In the genomic region with DNA sequence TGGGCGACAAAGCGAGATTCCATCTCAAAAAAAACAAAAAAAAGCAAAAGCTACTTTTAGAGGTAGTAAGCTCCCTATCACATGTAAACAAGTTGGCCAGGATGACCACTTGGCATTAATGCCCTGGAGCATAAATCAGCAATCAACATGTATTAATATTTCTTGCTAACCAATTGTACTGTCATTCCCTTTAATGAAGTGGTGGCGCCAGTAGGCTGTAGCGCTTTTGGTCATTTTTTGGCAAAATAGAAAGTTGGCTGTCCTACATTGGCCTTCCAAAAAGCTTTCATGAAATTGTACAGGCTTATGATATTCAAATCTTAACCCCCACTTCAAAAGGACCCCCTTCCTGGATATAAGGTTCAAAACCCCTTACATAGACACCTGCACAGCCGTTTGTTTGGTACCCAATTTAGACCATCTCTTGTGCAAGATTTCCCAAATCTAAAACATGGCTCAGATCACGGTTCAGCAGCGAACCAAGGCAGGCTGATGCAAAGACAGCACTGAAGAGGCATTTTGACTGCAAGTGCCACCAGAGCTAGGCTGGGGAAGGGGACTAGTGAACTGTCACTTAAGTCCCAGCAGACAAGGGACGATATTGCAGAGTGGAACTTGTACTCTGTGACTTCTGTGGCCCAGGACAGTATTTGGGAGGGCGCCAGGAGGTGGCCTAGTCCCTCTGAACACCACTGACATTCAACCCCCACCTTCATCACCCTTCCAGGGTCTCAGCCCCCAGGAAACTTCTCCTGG, we compare ENCODE assay signal across 19 cellular contexts. TPM values are rescaled to one million over a fixed set of nuclear protein-coding genes. Genes with fewer than 3 reads are reported as not detected.
DNase-seq lines count a peak whose midpoint lies in the region; ATAC-seq, FAIRE-seq and TF ChIP-seq lines count a peak whose summit lies in the region.
"Had no signal": no experiment of that assay in that cellular context is flagged by ENCODE, and none has a peak within 500 bp of the region (broad histone marks: within the 10 kb centered on the region; RNA-seq: fewer than 3 reads in every experiment).

No MANE protein-coding gene starts in this region.

- H2AK5ac ChIP-seq in IMR-90 (ENCODE audit: low read depth, low read length) = peak overlapping the region; percentile 68

- DNase-seq in CD14-positive monocyte (ENCODE audit: low spot score) (peak; percentile 28), IMR-90 (no peak), K562 (ENCODE audit: extremely low read depth in 1 of 4, low spot score in 3 of 4) (no peak), mesenteric fat pad (ENCODE audit: low spot score) (peak; percentile 53), dedifferentiated amniotic fluid mesenchymal stem cell (ENCODE audit: extremely low spot score) (no peak), cortex of kidney (lab: John Stamatoyannopoulos, UW) (no peak)
- DNase-seq: activated CD4-positive, alpha-beta memory T cell treated with anti-CD3 and anti-CD28 coated beads for 36 hours; activated T-cell treated with anti-CD3 and anti-CD28 coated beads, Interleukin-2, amount 50 U/mL, for 24 hours; central memory CD4-positive, alpha-beta T cell; foreskin fibroblast; GOT3; Karpas-422; NCI-H1436; stimulated activated CD4-positive, alpha-beta T cell treated with anti-CD3 and anti-CD28 coated beads, Interleukin-4, amount 100 ng/mL, for 1 hour; T-helper 1 cell had no signal

- no peak for FAIRE-seq in K562 (lab: Jason Lieb, UNC)

- no peak overlapping the region for H3K4ac ChIP-seq in IMR-90 (ENCODE audit: low read depth, low read length)

- H3K36me3 Mint-ChIP-seq in CD14-positive monocyte = peaks cover 25 to 39% of the 10 kb centered on the region in 2 donors

- TF ChIP-seq POLR2A in IMR-90 (IDR thresholded peaks at IDR 0.05; ENCODE audit: low read depth, low read length) (no peak; the same call in 1 of the 2 replicates), K562 (conservative IDR thresholded peaks at IDR 0.05) (no peak)

- no peak overlapping the region for H2BK5ac ChIP-seq in IMR-90 (ENCODE audit: low read depth, low read length, poor library complexity, severe bottlenecking)

- TF ChIP-seq EP300 in K562 (IDR thresholded peaks at IDR 0.05; ENCODE audit: low read length) = no peak

- BruUV-seq in IMR-90 (replicated peaks; lab: Mats Ljungman, UMichigan) (no TSS peak), K562 (replicated peaks; lab: Mats Ljungman, UMichigan) (no TSS peak)

- H3K36me3 ChIP-seq in IMR-90 (ENCODE audit: control insufficient read depth, insufficient read depth, low read length) (peaks cover 25% of the 10 kb centered on the region), K562 (ENCODE audit: control insufficient read depth, insufficient read depth, low read length) (no peaks in the 10 kb centered on the region; the same call in 2 of the 3 replicates)
- H3K36me3 ChIP-seq: ovary had no signal

- dilution Hi-C loops in IMR-90 (cut with HindIII; ENCODE audit: low sequenced_read_pairs, unreplicated experiment) = no loop called here

- peaks cover 13 to 69% of the 10 kb centered on the region in 2 experiments; a peak in 3 of 4 replicates for H3K79me1 ChIP-seq in IMR-90 (ENCODE audit: low read depth in 1 of 2, low read length in 2 of 2)

- H3K27me3 ChIP-seq in IMR-90 (ENCODE audit: control insufficient read depth, insufficient read depth, low read length) (no peaks in the 10 kb centered on the region), K562 (ENCODE audit: control insufficient read depth in 2 of 2, insufficient read depth in 2 of 2, low read length in 2 of 2) (no peaks in the 10 kb centered on the region)
- H3K27me3 ChIP-seq: ovary had no signal

- ATAC-seq in IMR-90 (ENCODE audit: low read depth) = no peak
- ATAC-seq in K562 = no peak
- ATAC-seq in GM18870 (IDR thresholded peaks at IDR 0.05; ENCODE audit: unreplicated experiment) = no peak
- no peak for ATAC-seq in GM21528 (IDR thresholded peaks at IDR 0.05; ENCODE audit: low FRiP score, unreplicated experiment)

- no peak overlapping the region for H2AK9ac ChIP-seq in IMR-90 (replicated peaks; ENCODE audit: low read depth, low read length, poor library complexity)

- no peak overlapping the region for H2BK120ac ChIP-seq in IMR-90 (ENCODE audit: low read depth, low read length)

- CTCF ChIA-PET in IMR-90 (lab: Yijun Ruan, JAX) (no interaction called here), K562 (lab: Yijun Ruan, JAX; ENCODE audit: low intra/inter-chr PET ratio) (no interaction called here)

- no peak for TF ChIP-seq RAD21 in IMR-90 (IDR thresholded peaks at IDR 0.05; ENCODE audit: low read length)
- no peak for TF ChIP-seq RAD21 in K562 (CRISPR knock-in tag; conservative IDR thresholded peaks at IDR 0.05 in 1 of 2, IDR thresholded peaks at IDR 0.05 in 1 of 2)

- H3K4me1 Mint-ChIP-seq in CD14-positive monocyte = peaks cover 68% of the 10 kb centered on the region

- H3K4me3 ChIP-seq in IMR-90 (ENCODE audit: insufficient read depth, low read depth, low read length) = no peak overlapping the region
- no peak overlapping the region for H3K4me3 ChIP-seq in K562
- H3K4me3 ChIP-seq: ovary had no signal

- H3K23ac ChIP-seq in IMR-90 (ENCODE audit: low read depth, low read length) = no peak overlapping the region

- no peak overlapping the region for H3K18ac ChIP-seq in IMR-90 (ENCODE audit: low read depth, low read length)

- no peaks in the 10 kb centered on the region for H3K9me3 ChIP-seq in IMR-90 (ENCODE audit: control insufficient read depth, insufficient read depth, low read length)
- H3K9me3 ChIP-seq in K562 (replicated peaks; ENCODE audit: control insufficient read depth, insufficient read depth, low read depth, low read length) = no peaks in the 10 kb centered on the region
- H3K9me3 ChIP-seq: ovary had no signal

- H3K4me2 ChIP-seq in IMR-90 (ENCODE audit: low read depth, low read length) (no peak overlapping the region), K562 (ENCODE audit: insufficient read depth, low read length) (no peak overlapping the region)

- H3K9ac ChIP-seq in IMR-90 (ENCODE audit: low read depth, low read length) (no peak overlapping the region), K562 (ENCODE audit: insufficient read depth in 1 of 2, low read depth in 2 of 2, low read length in 2 of 2) (no peak overlapping the region)

- WGBS in IMR-90 (ENCODE audit: extremely low coverage in 2 of 2, insufficient read length in 1 of 2), 2 experiments = 100% methylated on average over 1 of the region's 9 CpGs; no CpG with 5 or more reads in 1 of the 2 experiments
- whole genome bisulfite sequencing in K562 (ENCODE audit: insufficient coverage, low coverage, missing lambda C conversion rate) = 75% methylated on average over 9 of the region's 9 CpGs

- H4K8ac ChIP-seq in IMR-90 (ENCODE audit: low read depth in 2 of 2, low read length in 2 of 2) = no peak overlapping the region; a peak in 1 of 4 replicates

- H3K9me1 ChIP-seq in IMR-90 (ENCODE audit: insufficient read depth, low read length) (peaks cover 25% of the 10 kb centered on the region), K562 (ENCODE audit: control insufficient read depth, insufficient read depth, low read length) (no peaks in the 10 kb centered on the region)

- peaks cover 36% of the 10 kb centered on the region for H4K20me1 ChIP-seq in IMR-90 (ENCODE audit: insufficient read depth, low read length)
- H4K20me1 ChIP-seq in K562 (replicated peaks; ENCODE audit: control insufficient read depth, insufficient read depth, low read length) = no peaks in the 10 kb centered on the region

- H3K27ac ChIP-seq in IMR-90 (ENCODE audit: insufficient read depth, low read length) (no peak overlapping the region), K562 (ENCODE audit: extremely low read depth, low read depth, low read length) (no peak overlapping the region)
- H3K27ac ChIP-seq: ovary, VCaP had no signal

- no peak for TF ChIP-seq CTCF in CD14-positive monocyte (IDR thresholded peaks at IDR 0.05)
- no peak for TF ChIP-seq CTCF in IMR-90 (conservative IDR thresholded peaks at IDR 0.05; ENCODE audit: low read depth, low read length)
- TF ChIP-seq CTCF in K562 (IDR thresholded peaks at IDR 0.05 in 2 of 3, conservative IDR thresholded peaks at IDR 0.05 in 1 of 3; ENCODE audit: insufficient read depth in 2 of 3, low read depth in 1 of 3, low read length in 3 of 3) = no peak

- no peak overlapping the region for H2BK15ac ChIP-seq in IMR-90 (ENCODE audit: low read depth, low read length)

- H3K56ac ChIP-seq in IMR-90 (ENCODE audit: extremely low read depth, insufficient read depth, low read length) = no peak overlapping the region

- no peak overlapping the region for H4K5ac ChIP-seq in IMR-90 (ENCODE audit: low read depth, low read length)

- H3K27me3 Mint-ChIP-seq in CD14-positive monocyte (ENCODE audit: low read depth in 3 of 3) = peaks cover 0 to 10% (median 10%) of the 10 kb centered on the region in 3 donors
- H3K27me3 Mint-ChIP-seq: activated CD4-positive, alpha-beta memory T cell treated with anti-CD3 and anti-CD28 coated beads for 36 hours; activated T-cell treated with anti-CD3 and anti-CD28 coated beads, Interleukin-2, amount 50 U/mL, for 24 hours had no signal

- in situ Hi-C loops in IMR-90 (cut with MboI; ENCODE audit: low sequenced_read_pairs) = no loop called here
- in situ Hi-C loops in K562 (cut with MboI) = no loop called here

- no peak overlapping the region for H4K91ac ChIP-seq in IMR-90 (ENCODE audit: insufficient read depth, low read depth, low read length)

- H3K4me3 Mint-ChIP-seq in CD14-positive monocyte = no peak overlapping the region
- H3K4me3 Mint-ChIP-seq: activated CD4-positive, alpha-beta memory T cell treated with anti-CD3 and anti-CD28 coated beads for 36 hours; activated T-cell treated with anti-CD3 and anti-CD28 coated beads, Interleukin-2, amount 50 U/mL, for 24 hours had no signal

- POLR2A ChIA-PET in IMR-90 (lab: Charles Lee; ENCODE audit: unreplicated experiment) (no interaction called here), K562 (lab: Yijun Ruan, JAX) (interaction anchor here (0.6 to 0.9 kb wide), 4 partner anchors 10 to 608 kb away, joined by 3 to 5 read pairs (median 3); no protein-coding TSS in a partner anchor)

- no peak overlapping the region for H2BK20ac ChIP-seq in IMR-90 (ENCODE audit: low read depth, low read length)

- no peaks in the 10 kb centered on the region for H3K79me2 ChIP-seq in K562 (ENCODE audit: control insufficient read depth, insufficient read depth, low read length)

- H3K9me3 Mint-ChIP-seq in CD14-positive monocyte = peaks cover 0 to 3% (median under 1%) of the 10 kb centered on the region in 7 donors
- H3K9me3 Mint-ChIP-seq: activated CD4-positive, alpha-beta memory T cell treated with anti-CD3 and anti-CD28 coated beads for 36 hours; activated T-cell treated with anti-CD3 and anti-CD28 coated beads, Interleukin-2, amount 50 U/mL, for 24 hours had no signal

- peaks cover 25% of the 10 kb centered on the region for H3K4me1 ChIP-seq in IMR-90 (ENCODE audit: control insufficient read depth, insufficient read depth, low read length)
- peaks cover 28 to 34% of the 10 kb centered on the region in 2 experiments for H3K4me1 ChIP-seq in K562 (replicated peaks in 1 of 2; ENCODE audit: control insufficient read depth in 2 of 2, insufficient read depth in 2 of 2, low read length in 2 of 2)

- no peak overlapping the region; the same call in 1 of the 2 replicates for H3K14ac ChIP-seq in IMR-90 (replicated peaks; ENCODE audit: low read depth, low read length)

- H3K27ac Mint-ChIP-seq in CD14-positive monocyte = peak overlapping the region in 2 of 7 donors; percentile 4 to 20
- H3K27ac Mint-ChIP-seq: activated CD4-positive, alpha-beta memory T cell treated with anti-CD3 and anti-CD28 coated beads for 36 hours; activated T-cell treated with anti-CD3 and anti-CD28 coated beads, Interleukin-2, amount 50 U/mL, for 24 hours had no signal

- intact Hi-C loops in CD14-positive monocyte (cut with micrococcal nuclease) (no loop called here), IMR-90 (cut with micrococcal nuclease) (no loop called here), K562 (cut with micrococcal nuclease) (no loop called here)

- H2AFZ ChIP-seq in IMR-90 (replicated peaks; ENCODE audit: low read length, poor library complexity) = no peak overlapping the region
- H2AFZ ChIP-seq in K562 (ENCODE audit: low read depth, low read length) = no peak overlapping the region

RNA-seq across cellular contexts. Expression of gene SMAD7, which starts 31.9 kb away (rescaled TPM):
- polyA plus RNA-seq in CD14-positive monocyte (1 to 10 TPM; 1.4 to 1.5 TPM), IMR-90 (2012; rRNA removed) (17.6 and 17.9 TPM in 2 replicates), K562 (2011; rRNA removed) (1.8 TPM in 2 replicates), K562 (2014; fragmentation: Illumina TruSeq; extraction: Trizol) (1.4 and 1.6 TPM in 2 replicates), K562 (2014; fragmentation: Nextera tagmentation; extraction: Ambion mirVana) (under 1 TPM; 0.13 to 0.23 TPM), K562 (2014; rRNA removed) (1.8 and 2.9 TPM in 2 replicates)
- total RNA-seq in IMR-90 (2012; rRNA removed) (13.3 and 15.8 TPM in 2 replicates), K562 (2014; rRNA removed) (2.9 and 3.0 TPM in 2 replicates), K562 (2014; rRNA removed; fragmentation: Illumina TruSeq; extraction: Trizol) (1.1 and 1.3 TPM in 2 replicates), K562 (2015; rRNA removed; fragmentation: Illumina TruSeq; extraction: Trizol) (0.90 and 0.94 TPM in 2 replicates), K562 (2021) (2.1 and 2.5 TPM in 2 replicates), mesenteric fat pad (56.2 TPM)
- polyA plus RNA-seq in IMR-90 (2012; cell fraction: cytosol; rRNA removed) = 8.3 and 14.6 TPM in 2 replicates
- 22.6 and 22.9 TPM in 2 replicates for polyA plus RNA-seq in IMR-90 (2012; cell fraction: nucleus; rRNA removed; ENCODE audit: low replicate concordance)
- total RNA-seq in K562 (2011; cell fraction: chromatin; rRNA removed; ENCODE audit: low replicate concordance) = 2.6 and 6.2 TPM in 2 replicates
- 3.9 and 7.0 TPM in 2 replicates for total RNA-seq in K562 (2011; cell fraction: nucleolus; rRNA removed)
- 3.3 and 4.1 TPM in 2 replicates for total RNA-seq in K562 (2011; cell fraction: nucleoplasm; rRNA removed)
- 3.3 and 3.7 TPM in 2 replicates for polyA plus RNA-seq in K562 (2011; cell fraction: cytosol; rRNA removed)
- 4.6 and 5.7 TPM in 2 replicates for polyA plus RNA-seq in K562 (2011; cell fraction: nucleus; rRNA removed)
- 1.7 and 4.1 TPM in 2 replicates for polyA plus RNA-seq in K562 (2012)
- 3.4 and 3.7 TPM in 2 replicates for polyA minus RNA-seq in K562 (2011; rRNA and poly(A)+ RNA removed)
- polyA minus RNA-seq in K562 (2011; cell fraction: cytosol; rRNA and poly(A)+ RNA removed) = 2.0 and 4.6 TPM in 2 replicates
- polyA minus RNA-seq in K562 (2011; cell fraction: nucleus; rRNA and poly(A)+ RNA removed) = 3.8 and 4.7 TPM in 2 replicates

Comparison
In these comparisons a context has a peak if more than half of its experiments do, and no peak if none do; other contexts are left out.
1. DNase-seq: peak in CD14-positive monocyte (single experiment) and mesenteric fat pad (single experiment); none in IMR-90 (single experiment), K562 (0 of 4), dedifferentiated amniotic fluid mesenchymal stem cell (single experiment) and cortex of kidney (single experiment).